Comparison of ENCODE assay signal across 8 cellular contexts in genomic region chr15:90931737-90932659, GRCh38. TPM values are rescaled to one million over a fixed set of nuclear protein-coding genes. Genes with fewer than 3 reads are reported as not detected.
DNase-seq lines count a peak whose midpoint lies in the region; ATAC-seq and TF ChIP-seq lines count a peak whose summit lies in the region.

Gene HDDC3 (minus strand): TSS chr15:90932549. CDS start chr15:90932540, 9 bp downstream.

- H2BK120ac ChIP-seq in IMR-90 (ENCODE audit: low read depth, low read length), result peak within 1 kb of the TSS; percentile 45; the same call in 1 of the 2 replicates

- no peak for TF ChIP-seq POLR2A in IMR-90 (IDR thresholded peaks at IDR 0.05; ENCODE audit: low read depth, low read length)

- DNase-seq in DMS114 treated with DMSO at 0.1 percent for 48 hours (lab: John Stamatoyannopoulos, UW; ENCODE audit: unreplicated experiment) (peak; percentile 79), IMR-90 (peak; percentile 76), PC-3 (peak; percentile 88), activated T-cell treated with anti-CD3 and anti-CD28 coated beads for 48 hours (ENCODE audit: low read depth) (peak; percentile 91)
- peak; percentile 88 for DNase-seq in stimulated activated CD8-positive, alpha-beta memory T cell treated with anti-CD3 and anti-CD28 coated beads, Interleukin-7, amount 100 ng/mL, for 24 hours (ENCODE audit: low read depth)

- no peaks in the 10 kb centered on the region for H3F3A ChIP-seq in PC-3 (ENCODE audit: low read length, unreplicated experiment)

- no TSS peak for BruUV-seq in IMR-90 (replicated peaks; lab: Mats Ljungman, UMichigan)
- TSS peak; percentile 39 for BruUV-seq in PC-3 (replicated peaks; lab: Mats Ljungman, UMichigan)

- intact Hi-C loops in IMR-90 (cut with micrococcal nuclease), result no loop called here
- intact Hi-C loops in PC-3 (cut with micrococcal nuclease), result loop anchor here (2.0 to 10.0 kb wide), 3 partner anchors 29 to 103 kb away; partner anchors contain the start of genes MAN2A2 and PRC1

- H3K27me3 ChIP-seq in IMR-90 (ENCODE audit: control insufficient read depth, insufficient read depth, low read length) (no peaks in the 10 kb centered on the region), PC-3 (ENCODE audit: low read length) (no peaks in the 10 kb centered on the region), esophagus (ENCODE audit: control insufficient read depth in 1 of 2, insufficient read depth in 2 of 2, low read length in 2 of 2) (no peaks in the 10 kb centered on the region), muscle layer of colon (ENCODE audit: control insufficient read depth in 1 of 2, insufficient read depth in 2 of 2, low read length in 2 of 2) (no peaks in the 10 kb centered on the region)

- H3K4me3 ChIP-seq in IMR-90 (ENCODE audit: insufficient read depth, low read depth, low read length), result peak within 1 kb of the TSS; percentile 81
- H3K4me3 ChIP-seq in PC-3 (ENCODE audit: low read length), result peak within 1 kb of the TSS; percentile 87
- H3K4me3 ChIP-seq in esophagus (ENCODE audit: low read depth in 1 of 2, low read length in 2 of 2), result peak within 1 kb of the TSS; percentile 76 to 78
- H3K4me3 ChIP-seq in muscle layer of colon (ENCODE audit: low read depth in 1 of 2, low read length in 2 of 2), result peak within 1 kb of the TSS; percentile 72 to 91

- no peaks in the 10 kb centered on the region for H3K9me2 ChIP-seq in PC-3 (replicated peaks; ENCODE audit: low read length)

- 9% methylated on average over 9 of the region's 54 CpGs; no CpG with 5 or more reads in 1 of the 2 experiments for WGBS in IMR-90 (ENCODE audit: extremely low coverage in 2 of 2, insufficient read length in 1 of 2), 2 experiments
- WGBS in esophagus, 2 donors, result 1% methylated on average over 48 to 54 of the region's 54 CpGs

- H3K4ac ChIP-seq in IMR-90 (ENCODE audit: low read depth, low read length), result peak within 1 kb of the TSS; percentile 90

- H2BK15ac ChIP-seq in IMR-90 (ENCODE audit: low read depth, low read length), result 0 out of 3 replicates have a peak within 1 kb of the TSS, but pooled peaks have one; percentile 7

- peak within 1 kb of the TSS; percentile 96 for H3K4me2 ChIP-seq in IMR-90 (ENCODE audit: low read depth, low read length)
- peak within 1 kb of the TSS; percentile 97 for H3K4me2 ChIP-seq in PC-3 (ENCODE audit: low read length)

- CTCF ChIA-PET in IMR-90 (lab: Yijun Ruan, JAX), result interaction anchor here (0.6 to 1.9 kb wide), 6 partner anchors 9 to 284 kb away, joined by 3 to 8 read pairs (median 4); partner anchors contain the start of gene MAN2A2
- CTCF ChIA-PET in PC-3 (lab: Charles Lee), result interaction anchor here (0.5 to 2.1 kb wide), 9 partner anchors 18 to 340 kb away, joined by 3 to 10 read pairs (median 3); partner anchors contain the start of gene MAN2A2

- H3K9me3 ChIP-seq in IMR-90 (ENCODE audit: control insufficient read depth, insufficient read depth, low read length), result no peaks in the 10 kb centered on the region
- H3K9me3 ChIP-seq in PC-3 (ENCODE audit: low read length), result no peaks in the 10 kb centered on the region
- H3K9me3 ChIP-seq in esophagus (ENCODE audit: control insufficient read depth in 2 of 2, insufficient read depth in 1 of 2, low read depth in 1 of 2, low read length in 1 of 2), result no peaks in the 10 kb centered on the region
- no peaks in the 10 kb centered on the region for H3K9me3 ChIP-seq in muscle layer of colon (ENCODE audit: low read length)

- in situ Hi-C loops in IMR-90 (cut with MboI; ENCODE audit: low sequenced_read_pairs), result no loop called here

- H2AK5ac ChIP-seq in IMR-90 (ENCODE audit: low read depth, low read length), result peak within 1 kb of the TSS; percentile 87

- peak within 1 kb of the TSS; percentile 86 for H4K5ac ChIP-seq in IMR-90 (ENCODE audit: low read depth, low read length)

- H4K8ac ChIP-seq in IMR-90 (ENCODE audit: low read depth in 2 of 2, low read length in 2 of 2), result peak within 1 kb of the TSS; percentile 94 to 96

- peak within 1 kb of the TSS; percentile 97; the same call in 1 of the 2 replicates for H3K23ac ChIP-seq in IMR-90 (ENCODE audit: low read depth, low read length)

- H3K9ac ChIP-seq in IMR-90 (ENCODE audit: low read depth, low read length) (peak within 1 kb of the TSS; percentile 70), PC-3 (ENCODE audit: low read length) (peak within 1 kb of the TSS; percentile 83), muscle layer of colon (ENCODE audit: low read length) (peak within 1 kb of the TSS; percentile 79)

- peaks cover 11% of the 10 kb centered on the region for H3K4me1 ChIP-seq in IMR-90 (ENCODE audit: control insufficient read depth, insufficient read depth, low read length)
- peaks cover 38% of the 10 kb centered on the region for H3K4me1 ChIP-seq in PC-3 (ENCODE audit: insufficient read depth, low read length)
- H3K4me1 ChIP-seq in esophagus (ENCODE audit: control insufficient read depth in 2 of 2, insufficient read depth in 2 of 2, low read length in 1 of 2), result peaks cover 9 to 11% of the 10 kb centered on the region in 2 donors
- peaks cover 48% of the 10 kb centered on the region for H3K4me1 ChIP-seq in muscle layer of colon (ENCODE audit: insufficient read depth, low read length)

- H3K27ac ChIP-seq in IMR-90 (ENCODE audit: insufficient read depth, low read length) (peak within 1 kb of the TSS; percentile 22; the same call in 1 of the 2 replicates), PC-3 (ENCODE audit: low read length) (peak within 1 kb of the TSS; percentile 78), esophagus (ENCODE audit: low read depth in 2 of 2, low read length in 1 of 2) (peak within 1 kb of the TSS; percentile 93 to 96), muscle layer of colon (ENCODE audit: low read depth, low read length) (peak within 1 kb of the TSS; percentile 79)

- peaks cover under 1% of the 10 kb centered on the region; the same call in 1 of the 2 replicates for H3K36me3 ChIP-seq in IMR-90 (ENCODE audit: control insufficient read depth, insufficient read depth, low read length)
- H3K36me3 ChIP-seq in PC-3 (ENCODE audit: low read depth, low read length), result no peaks in the 10 kb centered on the region
- H3K36me3 ChIP-seq in esophagus (ENCODE audit: control insufficient read depth in 2 of 2, insufficient read depth in 2 of 2, low read length in 1 of 2), result no peaks in the 10 kb centered on the region
- H3K36me3 ChIP-seq in muscle layer of colon (ENCODE audit: insufficient read depth, low read length), result no peaks in the 10 kb centered on the region

- peak within 1 kb of the TSS; percentile 95 for H2AFZ ChIP-seq in IMR-90 (replicated peaks; ENCODE audit: low read length, poor library complexity)
- peak within 1 kb of the TSS; percentile 94 for H2AFZ ChIP-seq in PC-3 (ENCODE audit: low read length)

- no peak within 1 kb of the TSS for H2BK20ac ChIP-seq in IMR-90 (ENCODE audit: low read depth, low read length)

- dilution Hi-C loops in IMR-90 (cut with HindIII; ENCODE audit: low sequenced_read_pairs, unreplicated experiment), result no loop called here

- H3K56ac ChIP-seq in IMR-90 (ENCODE audit: extremely low read depth, insufficient read depth, low read length), result no peak within 1 kb of the TSS; the same call in 1 of the 2 replicates

- ATAC-seq in GM21528 (IDR thresholded peaks at IDR 0.05; ENCODE audit: low FRiP score, unreplicated experiment), result peak; percentile 49
- peak; percentile 50 for ATAC-seq in IMR-90 (ENCODE audit: low read depth)
- peak; percentile 51 for ATAC-seq in PC-3

- peak within 1 kb of the TSS; percentile 7; the same call in 1 of the 2 replicates for H3K18ac ChIP-seq in IMR-90 (ENCODE audit: low read depth, low read length)

- H2AK9ac ChIP-seq in IMR-90 (replicated peaks; ENCODE audit: low read depth, low read length, poor library complexity), result peak within 1 kb of the TSS; percentile 48

- H4K20me1 ChIP-seq in IMR-90 (ENCODE audit: insufficient read depth, low read length) (peaks cover 6% of the 10 kb centered on the region; the same call in 1 of the 2 replicates), PC-3 (ENCODE audit: low read length) (no peaks in the 10 kb centered on the region)

- peak within 1 kb of the TSS; percentile 7 for H2BK5ac ChIP-seq in IMR-90 (ENCODE audit: low read depth, low read length, poor library complexity, severe bottlenecking)

- TF ChIP-seq CTCF in IMR-90 (conservative IDR thresholded peaks at IDR 0.05; ENCODE audit: low read depth, low read length) (peak; percentile 94), PC-3 (conservative IDR thresholded peaks at IDR 0.05; ENCODE audit: low read depth, low read length) (peak; percentile 85)

- peaks cover 16 to 43% of the 10 kb centered on the region in 2 experiments for H3K79me1 ChIP-seq in IMR-90 (ENCODE audit: low read depth in 1 of 2, low read length in 2 of 2)

- H3K14ac ChIP-seq in IMR-90 (replicated peaks; ENCODE audit: low read depth, low read length), result peak within 1 kb of the TSS; percentile 88

- peaks cover 12% of the 10 kb centered on the region for H3K9me1 ChIP-seq in IMR-90 (ENCODE audit: insufficient read depth, low read length)

- peak; percentile 28 for TF ChIP-seq RAD21 in IMR-90 (IDR thresholded peaks at IDR 0.05; ENCODE audit: low read length)

- peaks cover 22% of the 10 kb centered on the region for H3K79me2 ChIP-seq in PC-3 (ENCODE audit: low read length)

- POLR2A ChIA-PET in IMR-90 (lab: Charles Lee; ENCODE audit: unreplicated experiment), result no interaction called here
- POLR2A ChIA-PET in PC-3 (lab: Charles Lee; ENCODE audit: unreplicated experiment), result interaction anchor here (0.6 to 0.9 kb wide), 3 partner anchors 23 to 114 kb away, joined by 3 read pairs; partner anchors contain the start of gene MAN2A2

- H4K91ac ChIP-seq in IMR-90 (ENCODE audit: insufficient read depth, low read depth, low read length), result peak within 1 kb of the TSS; percentile 80

TF ChIP-seq in IMR-90, 13 proteins besides CTCF, POLR2A, EP300 and RAD21 (continues in another document):
- TF ChIP-seq RCOR1 (IDR thresholded peaks at IDR 0.05; ENCODE audit: insufficient replicate concordance, low read length) (no peak), RFX5 (IDR thresholded peaks at IDR 0.05; ENCODE audit: low read depth, low read length) (no peak), BHLHE40 (IDR thresholded peaks at IDR 0.05; ENCODE audit: low read depth, low read length) (no peak), USF2 (IDR thresholded peaks at IDR 0.05; ENCODE audit: low read depth, low read length) (no peak)

RNA-seq across cellular contexts. Expression of gene HDDC3, which starts in this region (rescaled TPM):
- total RNA-seq in IMR-90 (2012; rRNA removed) (7.2 and 7.9 TPM in 2 replicates), PC-3 (2014; rRNA removed) (18.5 and 19.6 TPM in 2 replicates)
- polyA plus RNA-seq in IMR-90 (2012; rRNA removed) (10.7 and 10.8 TPM in 2 replicates), esophagus (10 to 100 TPM in 1 of 2 donors, 1 to 10 TPM in 1; 9.1 to 10.5 TPM)
- polyA plus RNA-seq in IMR-90 (2012; cell fraction: cytosol; rRNA removed), result 13.8 and 14.7 TPM in 2 replicates
- polyA plus RNA-seq in IMR-90 (2012; cell fraction: nucleus; rRNA removed; ENCODE audit: low replicate concordance), result 11.7 and 12.4 TPM in 2 replicates

Comparison
In these comparisons a context has a peak if more than half of its experiments do, and no peak if none do; other contexts are left out.
1. Peak in every context shown above with its lines: DNase-seq, ATAC-seq, H3K4me3 ChIP-seq and H3K27ac ChIP-seq.
2. H3K27ac ChIP-seq: peak in every context shown above with its lines; median percentile 94 in esophagus; 79 in muscle layer of colon; 78 in PC-3; 22 in IMR-90.